In the genomic region with DNA sequence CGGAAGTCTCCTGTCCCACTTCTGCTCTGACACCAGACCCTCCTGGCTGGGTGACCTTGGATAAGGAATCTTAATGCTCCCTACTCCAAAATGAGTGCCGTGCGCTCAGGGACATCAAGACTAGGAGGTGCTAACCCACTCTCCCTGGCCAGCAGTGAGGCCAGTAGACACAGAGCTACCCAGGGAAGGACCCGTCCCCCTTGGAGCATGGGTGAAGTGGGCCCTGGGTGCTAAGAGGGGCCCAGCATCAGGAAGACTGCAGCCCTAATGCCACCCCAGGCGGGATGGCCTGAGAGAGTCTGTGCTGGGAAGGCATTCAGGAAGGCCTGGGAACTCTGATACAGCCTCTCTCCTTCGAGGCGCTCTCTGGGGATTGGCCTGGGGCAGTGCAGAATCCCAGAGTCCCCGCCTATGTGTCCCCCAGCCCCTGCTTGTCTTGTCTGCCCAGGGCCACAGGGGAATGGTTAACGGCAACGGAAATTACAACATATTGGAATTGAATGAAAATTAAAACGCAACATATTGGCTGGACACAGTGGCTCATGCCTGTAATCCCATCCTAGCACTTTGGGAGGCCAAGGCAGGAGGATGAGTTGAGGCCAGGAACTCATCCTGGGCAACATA, we compare ENCODE assay signal across 3 cellular contexts.
TF ChIP-seq lines count a peak whose summit lies in the region.

No MANE protein-coding gene starts in this region.

TF ChIP-seq in SK-N-SH, 30 proteins besides CTCF, POLR2A, EP300 and RAD21:
- no peak for TF ChIP-seq TAF1 (IDR thresholded peaks at IDR 0.05; ENCODE audit: borderline replicate concordance, low read depth, low read length)
- TF ChIP-seq NFIC (IDR thresholded peaks at IDR 0.05; ENCODE audit: borderline replicate concordance), result no peak
- TF ChIP-seq SIN3A (IDR thresholded peaks at IDR 0.05; ENCODE audit: borderline replicate concordance, low read depth, low read length), result no peak

TF ChIP-seq in SK-N-SH treated with all-trans-retinoic acid at 6 μM for 48 hours, 23 proteins besides CTCF, POLR2A, EP300 and RAD21:
- no peak for TF ChIP-seq ZC3H10 (CRISPR knock-in tag; IDR thresholded peaks at IDR 0.05)
- TF ChIP-seq, protein P1, sequence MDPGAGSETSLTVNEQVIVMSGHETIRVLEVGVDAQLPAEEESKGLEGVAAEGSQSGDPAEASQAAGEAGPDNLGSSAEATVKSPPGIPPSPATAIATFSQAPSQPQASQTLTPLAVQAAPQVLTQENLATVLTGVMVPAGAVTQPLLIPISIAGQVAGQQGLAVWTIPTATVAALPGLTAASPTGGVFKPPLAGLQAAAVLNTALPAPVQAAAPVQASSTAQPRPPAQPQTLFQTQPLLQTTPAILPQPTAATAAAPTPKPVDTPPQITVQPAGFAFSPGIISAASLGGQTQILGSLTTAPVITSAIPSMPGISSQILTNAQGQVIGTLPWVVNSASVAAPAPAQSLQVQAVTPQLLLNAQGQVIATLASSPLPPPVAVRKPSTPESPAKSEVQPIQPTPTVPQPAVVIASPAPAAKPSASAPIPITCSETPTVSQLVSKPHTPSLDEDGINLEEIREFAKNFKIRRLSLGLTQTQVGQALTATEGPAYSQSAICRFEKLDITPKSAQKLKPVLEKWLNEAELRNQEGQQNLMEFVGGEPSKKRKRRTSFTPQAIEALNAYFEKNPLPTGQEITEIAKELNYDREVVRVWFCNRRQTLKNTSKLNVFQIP (CRISPR knock-in tag; IDR thresholded peaks at IDR 0.05; ENCODE audit: borderline replicate concordance, low read depth), result no peak
- TF ChIP-seq ZNF70 (CRISPR knock-in tag; IDR thresholded peaks at IDR 0.05), result no peak
- no peak for TF ChIP-seq ISL1 (CRISPR knock-in tag; IDR thresholded peaks at IDR 0.05)
- TF ChIP-seq ARNTL (CRISPR knock-in tag; IDR thresholded peaks at IDR 0.05; ENCODE audit: borderline replicate concordance, low read depth), result no peak
- no peak for TF ChIP-seq RARB (CRISPR knock-in tag; IDR thresholded peaks at IDR 0.05)
- TF ChIP-seq SNAI2 (CRISPR knock-in tag; IDR thresholded peaks at IDR 0.05), result no peak

TF ChIP-seq in IMR-90, 13 proteins besides CTCF, POLR2A, EP300 and RAD21:
- TF ChIP-seq, protein P2, sequence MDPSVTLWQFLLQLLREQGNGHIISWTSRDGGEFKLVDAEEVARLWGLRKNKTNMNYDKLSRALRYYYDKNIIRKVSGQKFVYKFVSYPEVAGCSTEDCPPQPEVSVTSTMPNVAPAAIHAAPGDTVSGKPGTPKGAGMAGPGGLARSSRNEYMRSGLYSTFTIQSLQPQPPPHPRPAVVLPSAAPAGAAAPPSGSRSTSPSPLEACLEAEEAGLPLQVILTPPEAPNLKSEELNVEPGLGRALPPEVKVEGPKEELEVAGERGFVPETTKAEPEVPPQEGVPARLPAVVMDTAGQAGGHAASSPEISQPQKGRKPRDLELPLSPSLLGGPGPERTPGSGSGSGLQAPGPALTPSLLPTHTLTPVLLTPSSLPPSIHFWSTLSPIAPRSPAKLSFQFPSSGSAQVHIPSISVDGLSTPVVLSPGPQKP (IDR thresholded peaks at IDR 0.05; ENCODE audit: borderline replicate concordance, low read depth, low read length), result no peak
- no peak for TF ChIP-seq FOS (IDR thresholded peaks at IDR 0.05; ENCODE audit: low read depth, low read length)
- TF ChIP-seq MAFK (IDR thresholded peaks at IDR 0.05; ENCODE audit: low read depth, low read length), result no peak
- TF ChIP-seq CEBPB (IDR thresholded peaks at IDR 0.05; ENCODE audit: low read depth, low read length), result no peak
- TF ChIP-seq SMC3 (IDR thresholded peaks at IDR 0.05; ENCODE audit: low read depth, low read length), result no peak
- TF ChIP-seq BHLHE40 (IDR thresholded peaks at IDR 0.05; ENCODE audit: low read depth, low read length), result no peak
- no peak for TF ChIP-seq NFE2L2 (IDR thresholded peaks at IDR 0.05; ENCODE audit: low read depth, low read length)
- TF ChIP-seq MXI1 (IDR thresholded peaks at IDR 0.05; ENCODE audit: borderline replicate concordance, low read depth, low read length), result no peak
- no peak for TF ChIP-seq MAZ (IDR thresholded peaks at IDR 0.05; ENCODE audit: borderline replicate concordance, low read depth, low read length)
- TF ChIP-seq RFX5 (IDR thresholded peaks at IDR 0.05; ENCODE audit: low read depth, low read length), result no peak
- TF ChIP-seq, protein P3, sequence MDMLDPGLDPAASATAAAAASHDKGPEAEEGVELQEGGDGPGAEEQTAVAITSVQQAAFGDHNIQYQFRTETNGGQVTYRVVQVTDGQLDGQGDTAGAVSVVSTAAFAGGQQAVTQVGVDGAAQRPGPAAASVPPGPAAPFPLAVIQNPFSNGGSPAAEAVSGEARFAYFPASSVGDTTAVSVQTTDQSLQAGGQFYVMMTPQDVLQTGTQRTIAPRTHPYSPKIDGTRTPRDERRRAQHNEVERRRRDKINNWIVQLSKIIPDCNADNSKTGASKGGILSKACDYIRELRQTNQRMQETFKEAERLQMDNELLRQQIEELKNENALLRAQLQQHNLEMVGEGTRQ (IDR thresholded peaks at IDR 0.05; ENCODE audit: low read depth, low read length), result no peak
- no peak for TF ChIP-seq RCOR1 (IDR thresholded peaks at IDR 0.05; ENCODE audit: insufficient replicate concordance, low read length)
